ENCODE assay signal across 9 cellular contexts in the genomic region with DNA sequence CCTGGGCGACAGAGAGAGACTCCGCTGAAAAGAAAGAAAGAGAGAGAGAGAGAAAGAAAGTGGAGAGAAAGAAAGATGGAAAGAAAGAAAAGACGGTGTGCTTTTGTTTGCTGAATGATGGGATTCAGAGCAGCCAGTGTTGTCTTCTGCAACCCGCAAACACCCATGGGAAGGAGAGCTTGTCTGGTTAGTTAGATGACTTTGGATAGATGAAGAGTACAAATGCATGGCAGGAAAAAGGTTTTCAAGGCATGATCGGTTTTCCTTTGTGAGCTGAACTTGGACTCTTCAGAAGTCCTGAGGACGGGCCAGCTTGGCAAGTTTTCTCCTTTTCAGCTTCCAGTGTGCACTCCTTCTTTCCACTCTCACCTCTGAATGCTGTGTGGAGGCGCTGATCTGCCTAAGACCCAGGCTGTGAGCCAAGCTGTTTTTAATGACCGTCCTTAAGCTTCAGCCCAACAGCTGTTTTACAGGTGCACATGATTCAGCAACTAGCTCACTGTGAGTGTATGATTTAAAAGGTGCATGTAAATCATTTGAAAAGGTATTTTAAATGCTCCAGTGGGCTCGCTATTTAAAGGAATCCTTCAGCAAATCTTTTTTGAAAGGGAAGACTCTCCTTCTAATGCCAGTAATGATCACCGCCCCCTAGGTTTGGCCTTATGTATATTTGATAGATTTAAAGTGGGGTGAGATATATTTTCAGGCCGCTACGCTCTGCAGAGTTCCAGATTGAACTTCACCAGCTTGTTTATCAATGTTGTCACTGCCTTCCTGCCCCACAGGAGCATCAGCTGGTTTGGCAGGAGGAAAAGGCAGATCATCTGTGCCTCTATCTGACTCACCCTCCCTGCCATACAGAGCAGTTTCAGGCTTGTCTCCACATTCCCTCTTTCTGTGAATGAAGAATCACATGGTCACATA.
DNase-seq lines count a peak whose midpoint lies in the region; ATAC-seq and TF ChIP-seq lines count a peak whose summit lies in the region.
"Had no signal": no experiment of that assay in that cellular context is flagged by ENCODE, and none has a peak within 500 bp of the region (broad histone marks: within the 10 kb centered on the region; RNA-seq: fewer than 3 reads in every experiment).

No MANE protein-coding gene starts in this region.

- no peaks in the 10 kb centered on the region for H3K27me3 ChIP-seq in CD8-positive, alpha-beta memory T cell (ENCODE audit: insufficient read depth, low read length, poor library complexity, severe bottlenecking)

- no peaks in the 10 kb centered on the region for H3K36me3 Mint-ChIP-seq in T-helper 17 cell (ENCODE audit: low read depth)
- no peaks in the 10 kb centered on the region for H3K36me3 Mint-ChIP-seq in CD8-positive, alpha-beta memory T cell

- H3K4me3 ChIP-seq in CD8-positive, alpha-beta memory T cell (ENCODE audit: low read length) = no peak overlapping the region

- H3K27ac ChIP-seq in CD8-positive, alpha-beta memory T cell (ENCODE audit: low read depth, low read length) = no peak overlapping the region

- no peak overlapping the region for H3K4me3 Mint-ChIP-seq in T-helper 17 cell
- H3K4me3 Mint-ChIP-seq in CD8-positive, alpha-beta memory T cell = no peak overlapping the region

- CTCF ChIA-PET in CD8-positive, alpha-beta memory T cell (lab: Charles Lee) = no interaction called here

- no peaks in the 10 kb centered on the region for H3K9me3 ChIP-seq in T-helper 17 cell (ENCODE audit: control insufficient read depth, low read length, poor library complexity, severe bottlenecking)
- no peaks in the 10 kb centered on the region for H3K9me3 ChIP-seq in CD8-positive, alpha-beta memory T cell (ENCODE audit: low read length)

- H3K27ac Mint-ChIP-seq in T-helper 17 cell = no peak overlapping the region
- H3K27ac Mint-ChIP-seq in CD8-positive, alpha-beta memory T cell = no peak overlapping the region

- intact Hi-C loops in left cardiac atrium (cut with DNase I) = no loop called here
- intact Hi-C loops in sciatic nerve (cut with DNase I) = no loop called here

- H3K4me1 Mint-ChIP-seq in T-helper 17 cell = no peaks in the 10 kb centered on the region
- no peaks in the 10 kb centered on the region for H3K4me1 Mint-ChIP-seq in CD8-positive, alpha-beta memory T cell

- H3K27me3 Mint-ChIP-seq in T-helper 17 cell = no peaks in the 10 kb centered on the region
- H3K27me3 Mint-ChIP-seq in CD8-positive, alpha-beta memory T cell = peaks cover 0 to 1% of the 10 kb centered on the region in 2 donors

- H3K9me3 Mint-ChIP-seq in CD8-positive, alpha-beta memory T cell = peaks cover 2 to 23% (median 7%) of the 10 kb centered on the region in 5 donors

- DNase-seq in left cardiac atrium = no peak
- no peak for DNase-seq in sciatic nerve (ENCODE audit: low spot score)
- no peak for DNase-seq in T-helper 17 cell
- no peak for DNase-seq in dedifferentiated amniotic fluid mesenchymal stem cell (ENCODE audit: extremely low spot score)
- no peak for DNase-seq in CD8-positive, alpha-beta memory T cell
- DNase-seq: effector CD8-positive, alpha-beta T cell had no signal

- POLR2A ChIA-PET in CD8-positive, alpha-beta memory T cell (lab: Charles Lee) = no interaction called here

- no peaks in the 10 kb centered on the region for H3K36me3 ChIP-seq in CD8-positive, alpha-beta memory T cell (ENCODE audit: insufficient read depth, low read length)

- no peaks in the 10 kb centered on the region for H3K4me1 ChIP-seq in CD8-positive, alpha-beta memory T cell (ENCODE audit: insufficient read depth, low read length)

- ATAC-seq in GM18909 (IDR thresholded peaks at IDR 0.05; ENCODE audit: poor library complexity, unreplicated experiment) (peak; percentile 56), SK-N-SH treated with all-trans-retinoic acid at 6 μM for 48 hours (peak; percentile 92), left cardiac atrium (peak; percentile 67 to 84), sciatic nerve (peak; percentile 78), HG02973 (IDR thresholded peaks at IDR 0.05; ENCODE audit: unreplicated experiment) (no peak), T-helper 17 cell (no peak)

TF ChIP-seq in SK-N-SH treated with all-trans-retinoic acid at 6 μM for 48 hours, 23 proteins besides CTCF, POLR2A, EP300 and RAD21:
- TF ChIP-seq RARB (CRISPR knock-in tag; IDR thresholded peaks at IDR 0.05) (no peak), GLIS3 (CRISPR knock-in tag; IDR thresholded peaks at IDR 0.05) (no peak), TOX (CRISPR knock-in tag; IDR thresholded peaks at IDR 0.05; ENCODE audit: borderline replicate concordance) (no peak)

Comparison
In these comparisons a context has a peak if more than half of its experiments do, and no peak if none do; other contexts are left out.
1. ATAC-seq: peak in GM18909 (single experiment), SK-N-SH treated with all-trans-retinoic acid at 6 μM for 48 hours (single experiment), left cardiac atrium (2 of 2) and sciatic nerve (single experiment); none in HG02973 (single experiment) and T-helper 17 cell (single experiment).